ENCODE assay signal across 21 cellular contexts in genomic region chr6:170357812-170358211, GRCh38. TPM values are rescaled to one million over a fixed set of nuclear protein-coding genes. Genes with fewer than 3 reads are reported as not detected.
DNase-seq lines count a peak whose midpoint lies in the region; ATAC-seq, FAIRE-seq and TF ChIP-seq lines count a peak whose summit lies in the region.
"Had no signal": no experiment of that assay in that cellular context is flagged by ENCODE, and none has a peak within 500 bp of the region (broad histone marks: within the 10 kb centered on the region; RNA-seq: fewer than 3 reads in every experiment).

No MANE protein-coding gene starts in this region.

- H2AFZ ChIP-seq in mesenchymal stem cell (ENCODE audit: low read depth, low read length): no peak overlapping the region
- H2AFZ ChIP-seq: GM23338 had no signal

- no peak overlapping the region for H4K8ac ChIP-seq in mesenchymal stem cell (ENCODE audit: low read length)

- H3K27me3 Mint-ChIP-seq in stimulated activated memory B cell treated with anti-CD40 and anti-IgM and Interleukin-4, amounts not matched to agents 10 μg/mL and 1 μg/mL and 100 μg/mL, for 72 hours: no peaks in the 10 kb centered on the region
- no peaks in the 10 kb centered on the region for H3K27me3 Mint-ChIP-seq in activated naive CD8-positive, alpha-beta T cell treated with anti-CD3 and anti-CD28 coated beads for 36 hours
- H3K27me3 Mint-ChIP-seq: CD4-positive, alpha-beta T cell had no signal

- no peak overlapping the region for H3K4me2 ChIP-seq in mesenchymal stem cell (ENCODE audit: low read length, poor library complexity, severe bottlenecking)
- H3K4me2 ChIP-seq: GM23338 had no signal

- H2BK5ac ChIP-seq in mesenchymal stem cell (ENCODE audit: low read depth, low read length, poor library complexity, severe bottlenecking): no peak overlapping the region

- no peak overlapping the region for H3K18ac ChIP-seq in mesenchymal stem cell (ENCODE audit: low read depth in 1 of 2, low read length in 2 of 2)

- H2AK5ac ChIP-seq in mesenchymal stem cell (ENCODE audit: low read length, severe bottlenecking): no peak overlapping the region

- no peak overlapping the region for H3K27ac Mint-ChIP-seq in stimulated activated memory B cell treated with anti-CD40 and anti-IgM and Interleukin-4, amounts not matched to agents 10 μg/mL and 1 μg/mL and 100 μg/mL, for 72 hours
- no peak overlapping the region for H3K27ac Mint-ChIP-seq in activated naive CD8-positive, alpha-beta T cell treated with anti-CD3 and anti-CD28 coated beads for 36 hours
- H3K27ac Mint-ChIP-seq: CD4-positive, alpha-beta T cell; GM23338 had no signal

- H2BK12ac ChIP-seq in mesenchymal stem cell (ENCODE audit: low read length in 2 of 2): no peak overlapping the region

- H3K4ac ChIP-seq in mesenchymal stem cell (ENCODE audit: low read depth in 1 of 2, low read length in 2 of 2): no peak overlapping the region

- H3K36me3 ChIP-seq in mesenchymal stem cell (ENCODE audit: control insufficient read depth in 1 of 2, insufficient read depth in 2 of 2, low read depth in 1 of 2, low read length in 2 of 2): peaks cover 44 to 50% of the 10 kb centered on the region in 2 experiments

- FAIRE-seq in HTR-8/SVneo (lab: Jason Lieb, UNC): peak; percentile 16
- FAIRE-seq: GM12891, RCC 7860 had no signal

- no peaks in the 10 kb centered on the region for H3K4me1 Mint-ChIP-seq in stimulated activated memory B cell treated with anti-CD40 and anti-IgM and Interleukin-4, amounts not matched to agents 10 μg/mL and 1 μg/mL and 100 μg/mL, for 72 hours
- H3K4me1 Mint-ChIP-seq in activated naive CD8-positive, alpha-beta T cell treated with anti-CD3 and anti-CD28 coated beads for 36 hours: peaks cover 4% of the 10 kb centered on the region

- peak overlapping the region in 1 of 2 experiments; percentile 24 for H3K4me3 ChIP-seq in mesenchymal stem cell (ENCODE audit: insufficient read depth in 1 of 2, low read depth in 1 of 2, low read length in 2 of 2)
- H3K4me3 ChIP-seq: GM23338 had no signal

- no peak overlapping the region for H3K23ac ChIP-seq in mesenchymal stem cell (ENCODE audit: low read length in 2 of 2)

- no peak overlapping the region for H2BK120ac ChIP-seq in mesenchymal stem cell (ENCODE audit: low read depth, low read length)

- no peak overlapping the region for H2BK15ac ChIP-seq in mesenchymal stem cell (ENCODE audit: low read depth, poor library complexity, severe bottlenecking)

- TF ChIP-seq CTCF in VCaP (conservative IDR thresholded peaks at IDR 0.05): no peak

- no peaks in the 10 kb centered on the region for H3K27me3 ChIP-seq in mesenchymal stem cell (ENCODE audit: control insufficient read depth in 1 of 2, insufficient read depth in 1 of 2, low read length in 2 of 2)

- H3K36me3 Mint-ChIP-seq in stimulated activated memory B cell treated with anti-CD40 and anti-IgM and Interleukin-4, amounts not matched to agents 10 μg/mL and 1 μg/mL and 100 μg/mL, for 72 hours: peaks cover 68% of the 10 kb centered on the region
- H3K36me3 Mint-ChIP-seq in activated naive CD8-positive, alpha-beta T cell treated with anti-CD3 and anti-CD28 coated beads for 36 hours: peaks cover 31% of the 10 kb centered on the region

- peaks cover 28% of the 10 kb centered on the region for H3K79me1 ChIP-seq in mesenchymal stem cell (replicated peaks; ENCODE audit: low read length, poor library complexity, severe bottlenecking)

- H3K27ac ChIP-seq in VCaP: peak overlapping the region; percentile 23; the same call in 1 of the 2 replicates
- H3K27ac ChIP-seq in mesenchymal stem cell (ENCODE audit: low read length, poor library complexity, severe bottlenecking): no peak overlapping the region

- H3K4me3 Mint-ChIP-seq in stimulated activated memory B cell treated with anti-CD40 and anti-IgM and Interleukin-4, amounts not matched to agents 10 μg/mL and 1 μg/mL and 100 μg/mL, for 72 hours: no peak overlapping the region
- H3K4me3 Mint-ChIP-seq in activated naive CD8-positive, alpha-beta T cell treated with anti-CD3 and anti-CD28 coated beads for 36 hours: no peak overlapping the region
- H3K4me3 Mint-ChIP-seq: CD4-positive, alpha-beta T cell; GM23338 had no signal

- DNase-seq in HTR-8/SVneo (ENCODE audit: insufficient read length, low spot score): no peak
- DNase-seq in mesenchymal stem cell: no peak
- no peak for DNase-seq in A172 (ENCODE audit: low spot score)
- no peak for DNase-seq in activated naive CD8-positive, alpha-beta T cell treated with anti-CD3 and anti-CD28 coated beads for 36 hours
- DNase-seq: CD4-positive, alpha-beta T cell; DMS 273 treated with DMSO at 0.1 percent for 48 hours; DMS79 treated with DMSO at 0.1 percent for 48 hours; HCEC 1CT; Karpas-422; NCI-H1417; NCI-H1694 treated with DMSO at 0.1 percent for 48 hours; NCI-H2081 treated with DMSO at 0.1 percent for 48 hours; NCI-H2171 treated with DMSO at 0.1 percent for 48 hours; NCI-H446; OCI-M1 had no signal

- H4K91ac ChIP-seq in mesenchymal stem cell (ENCODE audit: low read length): peak overlapping the region; percentile 52

- no peaks in the 10 kb centered on the region for H3K9me3 ChIP-seq in mesenchymal stem cell (ENCODE audit: control insufficient read depth, low read length)

- peaks cover 3% of the 10 kb centered on the region for H3K9me3 Mint-ChIP-seq in stimulated activated memory B cell treated with anti-CD40 and anti-IgM and Interleukin-4, amounts not matched to agents 10 μg/mL and 1 μg/mL and 100 μg/mL, for 72 hours
- peaks cover 5% of the 10 kb centered on the region for H3K9me3 Mint-ChIP-seq in activated naive CD8-positive, alpha-beta T cell treated with anti-CD3 and anti-CD28 coated beads for 36 hours
- H3K9me3 Mint-ChIP-seq: CD4-positive, alpha-beta T cell had no signal

- H3K9ac ChIP-seq in mesenchymal stem cell (ENCODE audit: low read length): no peak overlapping the region

- H3K4me1 ChIP-seq in mesenchymal stem cell (ENCODE audit: control insufficient read depth, insufficient read depth, low read depth, low read length): peaks cover 7% of the 10 kb centered on the region

- peak; percentile 48 for ATAC-seq in stimulated activated memory B cell treated with anti-CD40 and anti-IgM and Interleukin-4, amounts not matched to agents 10 μg/mL and 1 μg/mL and 100 μg/mL, for 72 hours
- ATAC-seq in HG03460 (IDR thresholded peaks at IDR 0.05; ENCODE audit: unreplicated experiment): no peak
- ATAC-seq: GM23338 had no signal

- WGBS in mesenchymal stem cell: 100% methylated on average over 2 of the region's 5 CpGs

- peak overlapping the region in 1 of 2 experiments; percentile 11 for H3K14ac ChIP-seq in mesenchymal stem cell (ENCODE audit: low read length in 2 of 2)

RNA-seq across cellular contexts. Expression of gene FAM120B, which starts 51.3 kb away (rescaled TPM):
- polyA plus RNA-seq in mesenchymal stem cell (2013, experiment 1 of 2): 17.6 TPM
- polyA plus RNA-seq in mesenchymal stem cell (2013, experiment 2 of 2): 17.4 TPM
- total RNA-seq in A172 (2014; rRNA removed; shearing (Covaris generic)): 6.1 and 7.4 TPM in 2 replicates
- total RNA-seq in activated naive CD8-positive, alpha-beta T cell treated with anti-CD3 and anti-CD28 coated beads for 36 hours: 10 to 100 TPM; 19.4 to 19.7 TPM
